ENCODE assay signal across 8 cellular contexts in the genomic region with DNA sequence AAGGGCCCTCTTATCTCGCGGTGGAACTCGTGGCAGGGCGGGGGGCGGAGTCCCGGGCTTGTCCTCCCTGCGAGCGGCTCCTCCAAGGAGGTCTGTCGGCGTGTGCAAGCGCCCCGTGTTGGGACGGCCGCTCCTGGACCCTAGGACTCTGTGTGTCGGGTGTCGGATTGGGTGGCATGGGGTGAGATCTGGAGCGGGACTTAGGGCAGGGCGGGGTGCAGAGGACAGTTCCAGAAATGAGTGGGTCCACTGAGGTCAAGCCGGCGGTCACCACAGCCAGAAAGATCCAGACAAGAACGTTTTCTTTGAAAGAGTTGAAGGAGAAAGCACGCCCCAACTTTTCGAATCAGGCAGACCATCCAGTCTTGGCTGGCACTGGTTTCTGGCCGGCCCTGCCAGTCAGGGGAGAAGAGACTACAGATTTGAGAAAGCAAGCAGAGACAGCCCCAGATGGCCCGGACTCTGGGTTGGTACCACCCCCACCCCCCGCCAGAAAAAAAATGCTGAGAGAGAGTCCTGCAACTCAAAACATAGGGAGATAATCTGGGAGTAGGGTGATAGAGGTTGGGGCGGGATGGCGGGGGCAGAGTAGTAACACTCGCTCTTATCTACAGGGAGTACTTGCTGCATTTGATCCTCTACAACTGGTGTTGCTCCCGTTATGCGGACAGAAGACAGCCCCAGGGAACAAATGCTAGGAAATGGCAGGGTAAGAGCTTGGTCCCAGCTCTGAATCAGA. TPM values are rescaled to one million over a fixed set of nuclear protein-coding genes. Genes with fewer than 3 reads are reported as not detected.
DNase-seq lines count a peak whose midpoint lies in the region; ATAC-seq and TF ChIP-seq lines count a peak whose summit lies in the region.

No MANE protein-coding gene starts in this region.

- intact Hi-C loops in thyroid gland (cut with DNase I): no loop called here

- WGBS in thyroid gland, 2 donors: 11 to 20% methylated on average over 17 to 31 of the region's 31 CpGs

- H3K4me3 ChIP-seq in AG04450 (ENCODE audit: low read depth, low read length) (peak overlapping the region; percentile 81), H7 (ENCODE audit: insufficient read depth, low read depth, low read length) (peak overlapping the region; percentile 62), iPS-18c (ENCODE audit: insufficient read depth, low read depth, low read length) (peak overlapping the region; percentile 61), thyroid gland (replicated peaks in 1 of 3) (peak overlapping the region in 2 of 3 donors; percentile 7 to 69)

- DNase-seq in AG04450 (ENCODE audit: low read depth, low spot score): no peak
- DNase-seq in H7: peak; percentile 46
- no peak for DNase-seq in activated CD8-positive, alpha-beta T cell treated with anti-CD3 and anti-CD28 coated beads, Interleukin-2, amount 10 ng/mL, durations not matched to agents 7 days and 5 days
- no peak for DNase-seq in thyroid gland
- DNase-seq in NCI-H2196 (lab: John Stamatoyannopoulos, UW; ENCODE audit: unreplicated experiment): no peak
- DNase-seq in HK-2 (ENCODE audit: unreplicated experiment): no peak

- H3K9me3 Mint-ChIP-seq in activated CD8-positive, alpha-beta T cell treated with anti-CD3 and anti-CD28 coated beads, Interleukin-2, amount 10 ng/mL, durations not matched to agents 7 days and 5 days (ENCODE audit: insufficient read depth): no peaks in the 10 kb centered on the region

- H3K27ac ChIP-seq in AG04450 (ENCODE audit: low read depth, low read length) (peak overlapping the region; percentile 39), thyroid gland (peak overlapping the region; percentile 71 to 100 (median 100))

- H3K27me3 ChIP-seq in AG04450 (ENCODE audit: control insufficient read depth, insufficient read depth, low read length) (no peaks in the 10 kb centered on the region), H7 (ENCODE audit: control insufficient read depth, insufficient read depth, low read length) (peaks cover 24% of the 10 kb centered on the region), thyroid gland (no peaks in the 10 kb centered on the region)

- no peak for ATAC-seq in activated CD8-positive, alpha-beta T cell treated with anti-CD3 and anti-CD28 coated beads, Interleukin-2, amount 10 ng/mL, durations not matched to agents 7 days and 5 days
- ATAC-seq in GM18520 (IDR thresholded peaks at IDR 0.05; ENCODE audit: unreplicated experiment): no peak

- peak; percentile 58 to 76 for TF ChIP-seq POLR2A in thyroid gland (IDR thresholded peaks at IDR 0.05)

- peak overlapping the region; percentile 94 for H3K4me3 Mint-ChIP-seq in activated CD8-positive, alpha-beta T cell treated with anti-CD3 and anti-CD28 coated beads, Interleukin-2, amount 10 ng/mL, durations not matched to agents 7 days and 5 days

- no peaks in the 10 kb centered on the region for H3K27me3 Mint-ChIP-seq in activated CD8-positive, alpha-beta T cell treated with anti-CD3 and anti-CD28 coated beads, Interleukin-2, amount 10 ng/mL, durations not matched to agents 7 days and 5 days (ENCODE audit: low read depth)

- CTCF ChIA-PET in AG04450 (lab: Charles Lee): interaction anchor here (0.7 to 12.3 kb wide), 14 partner anchors 10 to 777 kb away, joined by 3 to 436 read pairs (median 4); partner anchors contain the start of genes C3orf18, CYB561D2, HEMK1 and NPRL2
- CTCF ChIA-PET in activated CD8-positive, alpha-beta T cell treated with anti-CD3 and anti-CD28 coated beads, Interleukin-2, amount 10 ng/mL, durations not matched to agents 7 days and 5 days (lab: Charles Lee): interaction anchor here (0.6 to 29.5 kb wide), 17 partner anchors 12 to 775 kb away, joined by 3 to 1321 read pairs (median 4); partner anchors contain the start of genes C3orf18, HEMK1, MANF and RBM15B

- POLR2A ChIA-PET in AG04450 (lab: Yijun Ruan, JAX): interaction anchor here (0.9 to 2.8 kb wide), 7 partner anchors 11 to 55 kb away, joined by 3 to 61 read pairs (median 3); partner anchors contain the start of genes C3orf18 and HEMK1
- POLR2A ChIA-PET in activated CD8-positive, alpha-beta T cell treated with anti-CD3 and anti-CD28 coated beads, Interleukin-2, amount 10 ng/mL, durations not matched to agents 7 days and 5 days (lab: Charles Lee): interaction anchor here (0.6 to 22.1 kb wide), 20 partner anchors 8 to 888 kb away, joined by 3 to 1664 read pairs (median 4); partner anchors contain the start of genes C3orf18, CYB561D2, DCAF1 and HEMK1

- TF ChIP-seq CTCF in AG04450 (IDR thresholded peaks at IDR 0.05; ENCODE audit: low read depth, low read length): no peak
- no peak for TF ChIP-seq CTCF in thyroid gland (IDR thresholded peaks at IDR 0.05)

- peaks cover 4% of the 10 kb centered on the region; the same call in 1 of the 2 replicates for H3K9me3 ChIP-seq in AG04450 (ENCODE audit: control insufficient read depth, insufficient read depth, low read length)
- H3K9me3 ChIP-seq in iPS-18c (ENCODE audit: control insufficient read depth, insufficient read depth, low read length): no peaks in the 10 kb centered on the region
- H3K9me3 ChIP-seq in thyroid gland: no peaks in the 10 kb centered on the region

- H3K4me1 Mint-ChIP-seq in activated CD8-positive, alpha-beta T cell treated with anti-CD3 and anti-CD28 coated beads, Interleukin-2, amount 10 ng/mL, durations not matched to agents 7 days and 5 days (ENCODE audit: low read depth): peaks cover 31% of the 10 kb centered on the region

- H3K4me1 ChIP-seq in thyroid gland: peaks cover 33 to 52% of the 10 kb centered on the region in 2 donors

- peaks cover 83% of the 10 kb centered on the region for H3K36me3 Mint-ChIP-seq in activated CD8-positive, alpha-beta T cell treated with anti-CD3 and anti-CD28 coated beads, Interleukin-2, amount 10 ng/mL, durations not matched to agents 7 days and 5 days (ENCODE audit: low read depth)

- H3K36me3 ChIP-seq in H7 (replicated peaks; ENCODE audit: control insufficient read depth, insufficient read depth, low read length) (no peaks in the 10 kb centered on the region), thyroid gland (peaks cover 9% of the 10 kb centered on the region in 2 donors)

- H3K27ac Mint-ChIP-seq in activated CD8-positive, alpha-beta T cell treated with anti-CD3 and anti-CD28 coated beads, Interleukin-2, amount 10 ng/mL, durations not matched to agents 7 days and 5 days: peak overlapping the region; percentile 97

RNA-seq across cellular contexts. Expression of gene CISH, which starts 0.8 kb away (rescaled TPM):
- polyA plus RNA-seq in AG04450 (2011; rRNA removed): 2.4 and 4.1 TPM in 2 replicates
- polyA minus RNA-seq in AG04450 (2011; rRNA and poly(A)+ RNA removed): 6.1 and 6.2 TPM in 2 replicates
- 0.96 and 1.6 TPM in 2 replicates for total RNA-seq in H7 (2014; rRNA removed; shearing (Covaris generic))
- total RNA-seq in activated CD8-positive, alpha-beta T cell treated with anti-CD3 and anti-CD28 coated beads, Interleukin-2, amount 10 ng/mL, durations not matched to agents 7 days and 5 days: 100 to 1,000 TPM; 380 to 394 TPM
- 10 to 100 TPM; 31.0 to 78.1 (median 48.0) TPM for total RNA-seq in thyroid gland

RNA-seq across cellular contexts. Expression of gene MAPKAPK3, which starts 4.5 kb away (rescaled TPM):
- 35.7 and 42.3 TPM in 2 replicates for polyA plus RNA-seq in AG04450 (2011; rRNA removed)
- polyA minus RNA-seq in AG04450 (2011; rRNA and poly(A)+ RNA removed): 32.2 and 38.3 TPM in 2 replicates
- total RNA-seq in H7 (2014; rRNA removed; shearing (Covaris generic)): 72.5 and 73.1 TPM in 2 replicates
- 100 to 1,000 TPM; 224 to 225 TPM for total RNA-seq in activated CD8-positive, alpha-beta T cell treated with anti-CD3 and anti-CD28 coated beads, Interleukin-2, amount 10 ng/mL, durations not matched to agents 7 days and 5 days
- total RNA-seq in thyroid gland: 100 to 1,000 TPM in 1 of 4 donors, 10 to 100 TPM in 3; 66.1 to 147 (median 97.5) TPM

RNA-seq across cellular contexts. Expression of gene HEMK1, which starts 43.1 kb away (rescaled TPM):
- 12.1 and 15.5 TPM in 2 replicates for polyA plus RNA-seq in AG04450 (2011; rRNA removed)
- 14.6 and 17.3 TPM in 2 replicates for polyA minus RNA-seq in AG04450 (2011; rRNA and poly(A)+ RNA removed)
- 15.5 and 19.0 TPM in 2 replicates for total RNA-seq in H7 (2014; rRNA removed; shearing (Covaris generic))
- 10 to 100 TPM; 83.3 to 86.0 TPM for total RNA-seq in activated CD8-positive, alpha-beta T cell treated with anti-CD3 and anti-CD28 coated beads, Interleukin-2, amount 10 ng/mL, durations not matched to agents 7 days and 5 days
- 10 to 100 TPM; 13.9 to 20.8 (median 17.6) TPM for total RNA-seq in thyroid gland

RNA-seq across cellular contexts. Expression of gene C3orf18, which starts 44.9 kb away (rescaled TPM):
- 10.0 and 11.7 TPM in 2 replicates for polyA plus RNA-seq in AG04450 (2011; rRNA removed)
- 10.3 and 11.9 TPM in 2 replicates for polyA minus RNA-seq in AG04450 (2011; rRNA and poly(A)+ RNA removed)
- 12.5 and 19.3 TPM in 2 replicates for total RNA-seq in H7 (2014; rRNA removed; shearing (Covaris generic))
- total RNA-seq in activated CD8-positive, alpha-beta T cell treated with anti-CD3 and anti-CD28 coated beads, Interleukin-2, amount 10 ng/mL, durations not matched to agents 7 days and 5 days: 10 to 100 TPM; 58.5 to 61.6 TPM
- total RNA-seq in thyroid gland: 10 to 100 TPM; 19.6 to 22.0 (median 20.3) TPM

Comparison
In these comparisons a context has a peak if more than half of its experiments do, and no peak if none do; other contexts are left out.
1. RNA of gene CISH, which starts 0.8 kb away (total RNA-seq): 380 to 394 TPM in activated CD8-positive, alpha-beta T cell treated with anti-CD3 and anti-CD28 coated beads, Interleukin-2, amount 10 ng/mL, durations not matched to agents 7 days and 5 days and 31.0 to 78.1 TPM in thyroid gland; 0.96 to 1.6 TPM in H7; every median in the first group is over 10 times any median in the second.
2. Peak in every context shown above with its lines, with median percentiles within 50 percentile points of each other: H3K4me3 ChIP-seq.